ENCODE assay signal across 1 cellular context in genomic region chr10:99551158-99551557, GRCh38.
TF ChIP-seq lines count a peak whose summit lies in the region.

No MANE protein-coding gene starts in this region.

TF ChIP-seq in SK-N-SH, 30 proteins besides CTCF, POLR2A, EP300 and RAD21 (continued from another document):
- TF ChIP-seq REST (IDR thresholded peaks at IDR 0.05; ENCODE audit: low read depth, low read length): no peak
- TF ChIP-seq FOSL2 (IDR thresholded peaks at IDR 0.05; ENCODE audit: borderline replicate concordance, low read depth): no peak
- TF ChIP-seq MXI1 (IDR thresholded peaks at IDR 0.05; ENCODE audit: low read depth, low read length): no peak
- no peak for TF ChIP-seq EZH2phosphoT487 (IDR thresholded peaks at IDR 0.05; ENCODE audit: borderline replicate concordance, low read depth)
- no peak for TF ChIP-seq CHD2 (IDR thresholded peaks at IDR 0.05; ENCODE audit: low read length, partially characterized antibody)
- TF ChIP-seq TAF1 (IDR thresholded peaks at IDR 0.05; ENCODE audit: borderline replicate concordance, low read depth, low read length): no peak
- no peak for TF ChIP-seq TCF12 (IDR thresholded peaks at IDR 0.05)
